In genomic region chr19:42245247-42245646, GRCh38 we compare ENCODE assay signal across 6 cellular contexts. TPM values are rescaled to one million over a fixed set of nuclear protein-coding genes. Genes with fewer than 3 reads are reported as not detected.
DNase-seq lines count a peak whose midpoint lies in the region; ATAC-seq, FAIRE-seq and TF ChIP-seq lines count a peak whose summit lies in the region.
"Not testable (repeated sequence)": the region's sequence is repeated elsewhere in the genome, so short reads cannot be mapped to it uniquely, and the experiment has no call there.

No MANE protein-coding gene starts in this region.

- DNase-seq in GM12891 (ENCODE audit: insufficient read length, low spot score); K562 (ENCODE audit: extremely low read depth in 1 of 4, low spot score in 3 of 4); heart right ventricle; neural crest cell (ENCODE audit: low read depth, low spot score); thoracic aorta (ENCODE audit: low spot score): not testable (repeated sequence)

- H3K4me3 ChIP-seq in K562: peak overlapping the region; percentile 79; the same call in 1 of the 2 replicates
- H3K4me3 ChIP-seq in heart right ventricle: peak overlapping the region in 5 of 10 donors; percentile 76 to 95 (median 87)
- H3K4me3 ChIP-seq in thoracic aorta: peak overlapping the region; percentile 75

- peak overlapping the region; percentile 29 for H3K27ac ChIP-seq in K562 (ENCODE audit: extremely low read depth, low read depth, low read length)
- H3K27ac ChIP-seq in heart right ventricle: peak overlapping the region in 9 of 10 donors; percentile 82 to 100 (median 90)
- peak overlapping the region; percentile 85 to 95 for H3K27ac ChIP-seq in thoracic aorta

- H3K4me1 Mint-ChIP-seq in T-helper 1 cell treated with Interleukin-12 subunit alpha and Interleukin-12 subunit beta and Interleukin-4 antibody, amounts not matched to agents 30 μg/mL and 1 μg/mL, for 36 hours (ENCODE audit: low read depth): peaks cover 37% of the 10 kb centered on the region
- H3K4me1 Mint-ChIP-seq in neural crest cell: peaks cover 51% of the 10 kb centered on the region

- intact Hi-C loops in K562 (cut with micrococcal nuclease): not testable (repeated sequence)
- intact Hi-C loops in heart right ventricle (cut with DNase I): loop anchor here in 7 of 10 donors (2.0 to 10.0 kb wide), 6 partner anchors 34 to 190 kb away; no protein-coding TSS in a partner anchor

- TF ChIP-seq EP300 in K562 (IDR thresholded peaks at IDR 0.05; ENCODE audit: low read length): not testable (repeated sequence)

- H3K4me1 ChIP-seq in K562 (replicated peaks in 1 of 2; ENCODE audit: control insufficient read depth in 2 of 2, insufficient read depth in 2 of 2, low read length in 2 of 2): peaks cover 7 to 39% of the 10 kb centered on the region in 2 experiments; a peak in 4 of 5 replicates
- H3K4me1 ChIP-seq in heart right ventricle: peaks cover 23 to 81% (median 71%) of the 10 kb centered on the region in 9 donors
- peaks cover 30 to 63% of the 10 kb centered on the region in 2 donors for H3K4me1 ChIP-seq in thoracic aorta (ENCODE audit: control insufficient read depth in 1 of 2, low read depth in 2 of 2)

- not testable (repeated sequence) for H4K20me1 ChIP-seq in K562 (replicated peaks; ENCODE audit: control insufficient read depth, insufficient read depth, low read length)

- not testable (repeated sequence) for BruUV-seq in K562 (replicated peaks; lab: Mats Ljungman, UMichigan)

- peak overlapping the region; percentile 68 for H3K4me2 ChIP-seq in K562 (ENCODE audit: insufficient read depth, low read length)

- TF ChIP-seq POLR2A in GM12891 (IDR thresholded peaks at IDR 0.05; ENCODE audit: low read depth, low read length); K562 (conservative IDR thresholded peaks at IDR 0.05): not testable (repeated sequence)

- CTCF ChIA-PET in K562 (lab: Yijun Ruan, JAX; ENCODE audit: low intra/inter-chr PET ratio): interaction anchor here (2.2 to 4.0 kb wide), 3 partner anchors 35 to 113 kb away, joined by 5 to 24 read pairs (median 6); partner anchors contain the start of gene POU2F2

- POLR2A ChIA-PET in K562 (lab: Yijun Ruan, JAX): interaction anchor here (0.6 to 11.7 kb wide), 7 partner anchors 10 to 45 kb away, joined by 3 to 116 read pairs (median 4); partner anchors contain the start of genes CIC and DEDD2

- H3K27ac Mint-ChIP-seq in T-helper 1 cell treated with Interleukin-12 subunit alpha and Interleukin-12 subunit beta and Interleukin-4 antibody, amounts not matched to agents 30 μg/mL and 1 μg/mL, for 36 hours: peak overlapping the region; percentile 91
- H3K27ac Mint-ChIP-seq in neural crest cell (ENCODE audit: unreplicated experiment): peak overlapping the region; percentile 99

- not testable (repeated sequence) for ATAC-seq in K562; heart right ventricle; thoracic aorta (ENCODE audit: insufficient number of reproducible peaks, low FRiP score, low read depth)

- H3K9me3 Mint-ChIP-seq in T-helper 1 cell treated with Interleukin-12 subunit alpha and Interleukin-12 subunit beta and Interleukin-4 antibody, amounts not matched to agents 30 μg/mL and 1 μg/mL, for 36 hours; neural crest cell: not testable (repeated sequence)

- H3K36me3 Mint-ChIP-seq in T-helper 1 cell treated with Interleukin-12 subunit alpha and Interleukin-12 subunit beta and Interleukin-4 antibody, amounts not matched to agents 30 μg/mL and 1 μg/mL, for 36 hours (ENCODE audit: low read depth); neural crest cell (ENCODE audit: low read depth): not testable (repeated sequence)

- not testable (repeated sequence) for TF ChIP-seq CTCF in K562 (IDR thresholded peaks at IDR 0.05 in 2 of 3, conservative IDR thresholded peaks at IDR 0.05 in 1 of 3; ENCODE audit: insufficient read depth in 2 of 3, low read depth in 1 of 3, low read length in 3 of 3); heart right ventricle (IDR thresholded peaks at IDR 0.05); neural crest cell (conservative IDR thresholded peaks at IDR 0.05); thoracic aorta (IDR thresholded peaks at IDR 0.05)

- not testable (repeated sequence) for H3K27me3 ChIP-seq in K562 (ENCODE audit: control insufficient read depth in 2 of 2, insufficient read depth in 2 of 2, low read length in 2 of 2); heart right ventricle; thoracic aorta (replicated peaks; ENCODE audit: insufficient read depth)

- H3K9ac ChIP-seq in K562 (ENCODE audit: insufficient read depth in 1 of 2, low read depth in 2 of 2, low read length in 2 of 2): peak overlapping the region; percentile 31 to 46; a peak in 3 of 4 replicates

- H3K79me2 ChIP-seq in K562 (ENCODE audit: control insufficient read depth, insufficient read depth, low read length): peaks cover 40% of the 10 kb centered on the region

- not testable (repeated sequence) for TF ChIP-seq RAD21 in K562 (CRISPR knock-in tag; conservative IDR thresholded peaks at IDR 0.05 in 1 of 2, IDR thresholded peaks at IDR 0.05 in 1 of 2)

- H3K36me3 ChIP-seq in K562 (ENCODE audit: control insufficient read depth, insufficient read depth, low read length) (peaks cover 34% of the 10 kb centered on the region), heart right ventricle (peaks cover 0 to 41% (median 7%) of the 10 kb centered on the region in 9 donors), thoracic aorta (peaks cover 13% of the 10 kb centered on the region)

- H3K9me3 ChIP-seq in K562 (replicated peaks; ENCODE audit: control insufficient read depth, insufficient read depth, low read depth, low read length); heart right ventricle; thoracic aorta: not testable (repeated sequence)

- peak overlapping the region; percentile 89 for H3K4me3 Mint-ChIP-seq in T-helper 1 cell treated with Interleukin-12 subunit alpha and Interleukin-12 subunit beta and Interleukin-4 antibody, amounts not matched to agents 30 μg/mL and 1 μg/mL, for 36 hours
- peak overlapping the region; percentile 92 for H3K4me3 Mint-ChIP-seq in neural crest cell

- not testable (repeated sequence) for H3K27me3 Mint-ChIP-seq in T-helper 1 cell treated with Interleukin-12 subunit alpha and Interleukin-12 subunit beta and Interleukin-4 antibody, amounts not matched to agents 30 μg/mL and 1 μg/mL, for 36 hours (ENCODE audit: low read depth)
- peaks cover 16% of the 10 kb centered on the region for H3K27me3 Mint-ChIP-seq in neural crest cell (ENCODE audit: low read depth)

- in situ Hi-C loops in K562 (cut with MboI): not testable (repeated sequence)

- H3K9me1 ChIP-seq in K562 (ENCODE audit: control insufficient read depth, insufficient read depth, low read length): not testable (repeated sequence)

- 79% methylated on average over 10 of the region's 10 CpGs for WGBS in K562 (ENCODE audit: insufficient coverage, low coverage, missing lambda C conversion rate)
- 74 to 75% methylated on average over 10 of the region's 10 CpGs for WGBS in heart right ventricle, 2 donors

- FAIRE-seq in GM12891 (lab: Jason Lieb, UNC): peak; percentile 47
- not testable (repeated sequence) for FAIRE-seq in K562 (lab: Jason Lieb, UNC)

- peak overlapping the region; percentile 89 for H2AFZ ChIP-seq in K562 (ENCODE audit: low read depth, low read length)

RNA-seq across cellular contexts. Expression of gene GSK3A, which starts 2.8 kb away (rescaled TPM):
- polyA plus RNA-seq in GM12891 (2012; ENCODE audit: low read depth, missing spikeins): 27.4 TPM
- total RNA-seq in K562 (2011; cell fraction: chromatin; rRNA removed; ENCODE audit: low replicate concordance): 22.4 and 48.7 TPM in 2 replicates
- total RNA-seq in K562 (2011; cell fraction: nucleolus; rRNA removed): 25.8 and 28.0 TPM in 2 replicates
- total RNA-seq in K562 (2011; cell fraction: nucleoplasm; rRNA removed): 24.6 and 32.8 TPM in 2 replicates
- total RNA-seq in K562 (2014; rRNA removed): 22.7 and 25.2 TPM in 2 replicates
- total RNA-seq in K562 (2014; rRNA removed; fragmentation: Illumina TruSeq; extraction: Trizol): 16.6 and 21.4 TPM in 2 replicates
- 31.4 and 33.3 TPM in 2 replicates for total RNA-seq in K562 (2015; rRNA removed; fragmentation: Illumina TruSeq; extraction: Trizol)
- 54.9 and 56.0 TPM in 2 replicates for total RNA-seq in K562 (2021)
- polyA plus RNA-seq in K562 (2011; rRNA removed): 49.3 and 61.9 TPM in 2 replicates
- polyA plus RNA-seq in K562 (2011; cell fraction: cytosol; rRNA removed): 72.0 and 94.0 TPM in 2 replicates
- polyA plus RNA-seq in K562 (2011; cell fraction: nucleus; rRNA removed): 46.6 and 64.9 TPM in 2 replicates
- 48.3 and 56.6 TPM in 2 replicates for polyA plus RNA-seq in K562 (2012)
- polyA plus RNA-seq in K562 (2014; fragmentation: Illumina TruSeq; extraction: Trizol): 90.0 and 90.7 TPM in 2 replicates
- polyA plus RNA-seq in K562 (2014; fragmentation: Nextera tagmentation; extraction: Ambion mirVana): under 1 TPM; 0.62 to 0.89 TPM
- 54.2 and 55.4 TPM in 2 replicates for polyA plus RNA-seq in K562 (2014; rRNA removed)
- polyA minus RNA-seq in K562 (2011; rRNA and poly(A)+ RNA removed): 18.3 and 32.8 TPM in 2 replicates
- polyA minus RNA-seq in K562 (2011; cell fraction: cytosol; rRNA and poly(A)+ RNA removed): 31.4 and 33.4 TPM in 2 replicates
- polyA minus RNA-seq in K562 (2011; cell fraction: nucleus; rRNA and poly(A)+ RNA removed): 7.9 and 9.6 TPM in 2 replicates
- 10 to 100 TPM; 31.9 to 46.1 (median 36.4) TPM for total RNA-seq in heart right ventricle
- polyA plus RNA-seq in heart right ventricle: 10 to 100 TPM; 31.2 to 51.0 TPM
- total RNA-seq in neural crest cell: 66.1 and 68.0 TPM in 2 replicates
- 10 to 100 TPM; 23.7 to 26.9 TPM for total RNA-seq in thoracic aorta

RNA-seq across cellular contexts. Expression of gene ERF, which starts 9.7 kb away (rescaled TPM):
- 18.2 TPM for polyA plus RNA-seq in GM12891 (2012; ENCODE audit: low read depth, missing spikeins)
- 105 and 266 TPM in 2 replicates for total RNA-seq in K562 (2011; cell fraction: chromatin; rRNA removed; ENCODE audit: low replicate concordance)
- 150 and 152 TPM in 2 replicates for total RNA-seq in K562 (2011; cell fraction: nucleolus; rRNA removed)
- 89.4 and 93.6 TPM in 2 replicates for total RNA-seq in K562 (2011; cell fraction: nucleoplasm; rRNA removed)
- total RNA-seq in K562 (2014; rRNA removed) (27.1 and 29.8 TPM in 2 replicates), K562 (2014; rRNA removed; fragmentation: Illumina TruSeq; extraction: Trizol) (19.0 and 20.0 TPM in 2 replicates), K562 (2015; rRNA removed; fragmentation: Illumina TruSeq; extraction: Trizol) (26.5 and 30.0 TPM in 2 replicates), K562 (2021) (72.7 and 75.4 TPM in 2 replicates), heart right ventricle (10 to 100 TPM; 29.8 to 40.2 (median 32.9) TPM), neural crest cell (102 and 105 TPM in 2 replicates), thoracic aorta (10 to 100 TPM; 46.6 to 49.8 TPM)
- polyA plus RNA-seq in K562 (2011; rRNA removed) (27.0 and 41.5 TPM in 2 replicates), K562 (2014; fragmentation: Illumina TruSeq; extraction: Trizol) (28.9 and 45.7 TPM in 2 replicates), K562 (2014; fragmentation: Nextera tagmentation; extraction: Ambion mirVana) (under 1 TPM; 0.03 to 0.13 TPM), K562 (2014; rRNA removed) (54.9 and 62.2 TPM in 2 replicates), heart right ventricle (10 to 100 TPM; 31.8 to 49.0 TPM)
- polyA plus RNA-seq in K562 (2011; cell fraction: cytosol; rRNA removed): 33.1 and 53.6 TPM in 2 replicates
- polyA plus RNA-seq in K562 (2011; cell fraction: nucleus; rRNA removed): 142 and 197 TPM in 2 replicates
- 34.3 and 44.0 TPM in 2 replicates for polyA plus RNA-seq in K562 (2012)
- 16.2 and 21.5 TPM in 2 replicates for polyA minus RNA-seq in K562 (2011; rRNA and poly(A)+ RNA removed)
- polyA minus RNA-seq in K562 (2011; cell fraction: cytosol; rRNA and poly(A)+ RNA removed): 31.7 and 33.0 TPM in 2 replicates
- polyA minus RNA-seq in K562 (2011; cell fraction: nucleus; rRNA and poly(A)+ RNA removed): 30.3 and 43.7 TPM in 2 replicates

RNA-seq across cellular contexts. Expression of gene CIC, which starts 23.8 kb away (rescaled TPM):
- 18.5 TPM for polyA plus RNA-seq in GM12891 (2012; ENCODE audit: low read depth, missing spikeins)
- total RNA-seq in K562 (2011; cell fraction: chromatin; rRNA removed; ENCODE audit: low replicate concordance): 24.1 and 86.8 TPM in 2 replicates
- total RNA-seq in K562 (2011; cell fraction: nucleolus; rRNA removed): 64.6 and 65.9 TPM in 2 replicates
- 39.3 and 41.3 TPM in 2 replicates for total RNA-seq in K562 (2011; cell fraction: nucleoplasm; rRNA removed)
- total RNA-seq in K562 (2014; rRNA removed): 13.6 and 13.7 TPM in 2 replicates
- 1.5 and 2.2 TPM in 2 replicates for total RNA-seq in K562 (2014; rRNA removed; fragmentation: Illumina TruSeq; extraction: Trizol)
- 8.6 and 8.7 TPM in 2 replicates for total RNA-seq in K562 (2015; rRNA removed; fragmentation: Illumina TruSeq; extraction: Trizol)
- total RNA-seq in K562 (2021): 37.6 and 44.7 TPM in 2 replicates
- polyA plus RNA-seq in K562 (2011; rRNA removed): 3.0 and 5.8 TPM in 2 replicates
- polyA plus RNA-seq in K562 (2011; cell fraction: cytosol; rRNA removed): 4.3 and 10.0 TPM in 2 replicates
- 37.3 and 64.7 TPM in 2 replicates for polyA plus RNA-seq in K562 (2011; cell fraction: nucleus; rRNA removed)
- 24.4 and 27.9 TPM in 2 replicates for polyA plus RNA-seq in K562 (2012)
- 12.0 and 21.5 TPM in 2 replicates for polyA plus RNA-seq in K562 (2014; fragmentation: Illumina TruSeq; extraction: Trizol)
- polyA plus RNA-seq in K562 (2014; fragmentation: Nextera tagmentation; extraction: Ambion mirVana): under 1 TPM; 0.07 to 0.13 TPM
- polyA plus RNA-seq in K562 (2014; rRNA removed): 18.9 and 19.9 TPM in 2 replicates
- 1.8 and 2.4 TPM in 2 replicates for polyA minus RNA-seq in K562 (2011; rRNA and poly(A)+ RNA removed)
- polyA minus RNA-seq in K562 (2011; cell fraction: cytosol; rRNA and poly(A)+ RNA removed): 12.8 and 21.3 TPM in 2 replicates
- polyA minus RNA-seq in K562 (2011; cell fraction: nucleus; rRNA and poly(A)+ RNA removed): 14.4 and 16.6 TPM in 2 replicates
- 10 to 100 TPM; 27.9 to 42.0 (median 32.0) TPM for total RNA-seq in heart right ventricle
- polyA plus RNA-seq in heart right ventricle: 10 to 100 TPM; 17.6 to 39.8 TPM
- 91.6 and 93.4 TPM in 2 replicates for total RNA-seq in neural crest cell
- 100 to 1,000 TPM in 1 of 2 donors, 10 to 100 TPM in 1; 57.1 to 112 TPM for total RNA-seq in thoracic aorta

RNA-seq across cellular contexts. Expression of gene ZNF526, which starts 25.1 kb away (rescaled TPM):
- polyA plus RNA-seq in GM12891 (2012; ENCODE audit: low read depth, missing spikeins): 3.3 TPM
- 21.1 and 52.8 TPM in 2 replicates for total RNA-seq in K562 (2011; cell fraction: chromatin; rRNA removed; ENCODE audit: low replicate concordance)
- total RNA-seq in K562 (2011; cell fraction: nucleolus; rRNA removed): 30.7 and 40.2 TPM in 2 replicates
- 23.1 and 30.6 TPM in 2 replicates for total RNA-seq in K562 (2011; cell fraction: nucleoplasm; rRNA removed)
- total RNA-seq in K562 (2014; rRNA removed) (8.3 and 11.5 TPM in 2 replicates), K562 (2014; rRNA removed; fragmentation: Illumina TruSeq; extraction: Trizol) (5.3 and 6.1 TPM in 2 replicates), K562 (2015; rRNA removed; fragmentation: Illumina TruSeq; extraction: Trizol) (7.6 and 8.2 TPM in 2 replicates), K562 (2021) (17.9 and 19.9 TPM in 2 replicates), heart right ventricle (1 to 10 TPM; 3.2 to 7.0 (median 5.4) TPM), neural crest cell (18.4 and 24.2 TPM in 2 replicates), thoracic aorta (10 to 100 TPM in 1 of 2 donors, 1 to 10 TPM in 1; 7.9 to 10.3 TPM)
- polyA plus RNA-seq in K562 (2011; rRNA removed) (4.2 and 8.3 TPM in 2 replicates), K562 (2014; fragmentation: Illumina TruSeq; extraction: Trizol) (6.5 and 8.6 TPM in 2 replicates), K562 (2014; fragmentation: Nextera tagmentation; extraction: Ambion mirVana) (1 to 10 TPM; 1.3 to 2.2 TPM), K562 (2014; rRNA removed) (6.2 and 7.4 TPM in 2 replicates), heart right ventricle (1 to 10 TPM; 3.2 to 3.4 TPM)
- 5.2 and 8.1 TPM in 2 replicates for polyA plus RNA-seq in K562 (2011; cell fraction: cytosol; rRNA removed)
- 7.2 and 8.4 TPM in 2 replicates for polyA plus RNA-seq in K562 (2011; cell fraction: nucleus; rRNA removed)
- 8.0 and 13.2 TPM in 2 replicates for polyA plus RNA-seq in K562 (2012)
- polyA minus RNA-seq in K562 (2011; rRNA and poly(A)+ RNA removed): 10.0 and 13.2 TPM in 2 replicates
- 6.9 TPM in 2 replicates for polyA minus RNA-seq in K562 (2011; cell fraction: cytosol; rRNA and poly(A)+ RNA removed)
- polyA minus RNA-seq in K562 (2011; cell fraction: nucleus; rRNA and poly(A)+ RNA removed): 9.0 and 12.9 TPM in 2 replicates

RNA-seq across cellular contexts. Expression of gene DEDD2, which starts 27.8 kb away (rescaled TPM):
- 14.7 TPM for polyA plus RNA-seq in GM12891 (2012; ENCODE audit: low read depth, missing spikeins)
- 11.8 and 32.9 TPM in 2 replicates for total RNA-seq in K562 (2011; cell fraction: chromatin; rRNA removed; ENCODE audit: low replicate concordance)
- 28.2 and 29.9 TPM in 2 replicates for total RNA-seq in K562 (2011; cell fraction: nucleolus; rRNA removed)
- 20.2 and 21.2 TPM in 2 replicates for total RNA-seq in K562 (2011; cell fraction: nucleoplasm; rRNA removed)
- total RNA-seq in K562 (2014; rRNA removed) (37.5 and 53.6 TPM in 2 replicates), K562 (2014; rRNA removed; fragmentation: Illumina TruSeq; extraction: Trizol) (12.5 and 16.8 TPM in 2 replicates), K562 (2015; rRNA removed; fragmentation: Illumina TruSeq; extraction: Trizol) (24.1 and 24.5 TPM in 2 replicates), K562 (2021) (35.9 and 37.3 TPM in 2 replicates), heart right ventricle (10 to 100 TPM in 9 of 10 donors, 1 to 10 TPM in 1; 9.8 to 20.5 (median 12.2) TPM), neural crest cell (20.6 and 21.5 TPM in 2 replicates), thoracic aorta (10 to 100 TPM; 21.7 to 33.2 TPM)
- polyA plus RNA-seq in K562 (2011; rRNA removed) (29.2 and 36.2 TPM in 2 replicates), K562 (2014; fragmentation: Illumina TruSeq; extraction: Trizol) (31.3 and 34.0 TPM in 2 replicates), K562 (2014; fragmentation: Nextera tagmentation; extraction: Ambion mirVana) (1 to 10 TPM; 4.3 to 4.7 TPM), K562 (2014; rRNA removed) (43.0 and 47.8 TPM in 2 replicates), heart right ventricle (10 to 100 TPM; 12.9 to 15.2 TPM)
- 52.8 and 104 TPM in 2 replicates for polyA plus RNA-seq in K562 (2011; cell fraction: cytosol; rRNA removed)
- 35.0 and 53.5 TPM in 2 replicates for polyA plus RNA-seq in K562 (2011; cell fraction: nucleus; rRNA removed)
- polyA plus RNA-seq in K562 (2012): 28.1 and 29.6 TPM in 2 replicates
- polyA minus RNA-seq in K562 (2011; rRNA and poly(A)+ RNA removed): 9.9 and 15.1 TPM in 2 replicates
- polyA minus RNA-seq in K562 (2011; cell fraction: cytosol; rRNA and poly(A)+ RNA removed): 15.5 and 17.2 TPM in 2 replicates
- 8.8 and 9.7 TPM in 2 replicates for polyA minus RNA-seq in K562 (2011; cell fraction: nucleus; rRNA and poly(A)+ RNA removed)

Comparison
In these comparisons a context has a peak if more than half of its experiments do, and no peak if none do; other contexts are left out.
1. H3K27ac ChIP-seq: peak in every context shown above with its lines; median percentile 90 in heart right ventricle; 90 in thoracic aorta; 29 in K562.